In the genomic region with DNA sequence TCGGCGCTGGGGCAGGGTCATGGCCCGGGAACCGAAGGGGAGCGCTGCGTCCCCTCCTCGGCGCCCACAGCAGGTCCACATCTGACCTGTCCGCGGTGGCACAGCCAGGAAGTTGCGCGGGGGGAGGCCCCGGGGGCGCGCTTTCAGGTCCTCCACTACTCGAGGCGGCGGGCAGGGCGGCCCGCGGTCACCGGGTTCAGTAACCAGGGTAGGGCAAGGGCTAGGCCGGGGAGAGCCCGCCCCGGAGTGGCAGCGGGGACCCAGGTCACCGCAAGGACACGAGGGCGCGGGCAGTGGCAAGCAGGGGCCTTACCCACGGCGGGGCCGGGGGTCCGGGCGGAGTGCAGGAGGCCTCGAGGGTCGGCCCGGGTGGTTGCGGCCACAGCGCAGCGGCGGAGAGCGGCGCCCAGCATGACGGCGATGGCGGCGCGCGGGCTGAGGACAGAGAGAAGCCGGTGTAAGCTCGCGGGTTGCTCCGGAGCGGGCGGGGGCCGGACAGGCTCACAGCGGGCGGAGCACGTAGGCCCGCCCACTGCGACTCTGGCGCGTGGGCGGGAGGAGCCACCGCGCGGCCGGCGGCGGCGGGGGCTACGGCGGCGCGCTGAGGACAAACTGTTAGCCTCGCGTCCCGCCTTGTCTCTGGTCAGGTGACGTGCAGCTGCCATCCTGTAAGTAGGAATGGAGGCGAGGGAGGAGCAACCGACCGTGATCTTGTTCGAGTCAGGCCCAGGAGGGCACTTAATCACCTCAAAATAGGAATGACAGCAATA, we compare ENCODE assay signal across 8 cellular contexts. TPM values are rescaled to one million over a fixed set of nuclear protein-coding genes. Genes with fewer than 3 reads are reported as not detected.
DNase-seq lines count a peak whose midpoint lies in the region; ATAC-seq, FAIRE-seq and TF ChIP-seq lines count a peak whose summit lies in the region.

Gene COX5A (minus strand): TSS at position 472 of the 770 bp plus-strand sequence. CDS start 59 bp downstream, at position 413.

- TF ChIP-seq POLR2A in GM18505 (IDR thresholded peaks at IDR 0.05; ENCODE audit: borderline replicate concordance, extremely low read depth, insufficient read depth, insufficient read length) = peak; percentile 86

- ATAC-seq in GM18505 (IDR thresholded peaks at IDR 0.05; ENCODE audit: unreplicated experiment) = peak; percentile 85
- ATAC-seq in HG02943 (IDR thresholded peaks at IDR 0.05; ENCODE audit: low read depth, unreplicated experiment) = peak; percentile 84
- ATAC-seq in left ventricle myocardium superior = peak; percentile 98

- DNase-seq in NCI-H1694 treated with DMSO at 0.1 percent for 48 hours (lab: John Stamatoyannopoulos, UW) (peak; percentile 88), T-helper 2 cell (peak; percentile 81 to 98 (median 88)), left ventricle myocardium superior (peak; percentile 96), pulmonary artery endothelial cell (ENCODE audit: low read depth, low spot score) (peak; percentile 88), urothelium cell line (ENCODE audit: low spot score) (peak; percentile 88)

- peak within 1 kb of the TSS; percentile 97 for H3K27ac ChIP-seq in angular gyrus (ENCODE audit: low read depth, low read length)

- intact Hi-C loops in left ventricle myocardium superior (cut with micrococcal nuclease) = no loop called here

- peak; percentile 73 for FAIRE-seq in urothelium cell line (lab: Jason Lieb, UNC)

RNA-seq across cellular contexts. Expression of gene COX5A, which starts in this region (rescaled TPM):
- total RNA-seq in left ventricle myocardium superior (1,577 TPM), pulmonary artery endothelial cell (51.2 and 72.3 TPM in 2 replicates)

Comparison
In these comparisons a context has a peak if more than half of its experiments do, and no peak if none do; other contexts are left out.
1. Peak in every context shown above with its lines: DNase-seq, ATAC-seq and H3K27ac ChIP-seq.
2. RNA of gene COX5A (total RNA-seq): 1,577 TPM in left ventricle myocardium superior (single experiment); 51.2 to 72.3 TPM in pulmonary artery endothelial cell; every median in the first group is over 10 times any median in the second.